In genomic region chr1:28565726-28566125, GRCh38 we compare ENCODE assay signal across 23 cellular contexts. TPM values are rescaled to one million over a fixed set of nuclear protein-coding genes. Genes with fewer than 3 reads are reported as not detected.
"Had no signal": no experiment of that assay in that cellular context is flagged by ENCODE, and none has a peak within 500 bp of the region (broad histone marks: within the 10 kb centered on the region; RNA-seq: fewer than 3 reads in every experiment).

No MANE protein-coding gene starts in this region.

- H3K4me3 Mint-ChIP-seq: memory B cell; naive thymus-derived CD4-positive, alpha-beta T cell; natural killer cell treated with Interleukin-12 subunit alpha and Interleukin-12 subunit beta and Interleukin-15 and Interleukin-18, amount 100 ng/mL, for 72 hours; stimulated activated memory B cell treated with anti-CD40 and anti-IgM and Interleukin-4, amounts not matched to agents 10 μg/mL and 1 μg/mL and 100 μg/mL, for 72 hours; stimulated activated naive CD8-positive, alpha-beta T cell treated with anti-CD3 and anti-CD28 coated beads, Interleukin-15, amount 100 ng/mL, for 72 hours had no signal

- H3K4me3 ChIP-seq: hepatocyte, left ventricle myocardium inferior, lung, mucosa of descending colon, ovary, sigmoid colon, spleen, transverse colon, upper lobe of right lung had no signal

- H3K27ac ChIP-seq: hepatocyte, left ventricle myocardium inferior, ovary, sigmoid colon, spleen, transverse colon, upper lobe of right lung had no signal

- H3K9me3 ChIP-seq: left ventricle myocardium inferior, mucosa of descending colon, ovary, sigmoid colon, spleen, transverse colon, upper lobe of right lung had no signal

- H3K27ac Mint-ChIP-seq: memory B cell; naive thymus-derived CD4-positive, alpha-beta T cell; progenitor cell of endocrine pancreas; stimulated activated memory B cell treated with anti-CD40 and anti-IgM and Interleukin-4, amounts not matched to agents 10 μg/mL and 1 μg/mL and 100 μg/mL, for 72 hours had no signal

- ATAC-seq: mucosa of descending colon; naive thymus-derived CD4-positive, alpha-beta T cell; natural killer cell treated with Interleukin-12 subunit alpha and Interleukin-12 subunit beta and Interleukin-15 and Interleukin-18, amount 100 ng/mL, for 72 hours; right cardiac atrium; stimulated activated memory B cell treated with anti-CD40 and anti-IgM and Interleukin-4, amounts not matched to agents 10 μg/mL and 1 μg/mL and 100 μg/mL, for 72 hours; stimulated activated naive CD8-positive, alpha-beta T cell treated with anti-CD3 and anti-CD28 coated beads, Interleukin-15, amount 100 ng/mL, for 72 hours had no signal

- H3K27me3 Mint-ChIP-seq: memory B cell; naive thymus-derived CD4-positive, alpha-beta T cell; natural killer cell treated with Interleukin-12 subunit alpha and Interleukin-12 subunit beta and Interleukin-15 and Interleukin-18, amount 100 ng/mL, for 72 hours; progenitor cell of endocrine pancreas; stimulated activated memory B cell treated with anti-CD40 and anti-IgM and Interleukin-4, amounts not matched to agents 10 μg/mL and 1 μg/mL and 100 μg/mL, for 72 hours; stimulated activated naive CD8-positive, alpha-beta T cell treated with anti-CD3 and anti-CD28 coated beads, Interleukin-15, amount 100 ng/mL, for 72 hours had no signal

- H3K27me3 ChIP-seq: hepatocyte, ovary, sigmoid colon, spleen, transverse colon, upper lobe of right lung had no signal

- DNase-seq: islet precursor cell; left ventricle myocardium inferior; midbrain; mucosa of descending colon; naive thymus-derived CD4-positive, alpha-beta T cell; ovary; retina; right cardiac atrium; sigmoid colon; small intestine; spleen; stimulated activated CD4-positive, alpha-beta T cell treated with anti-CD3 and anti-CD28 coated beads, Interleukin-4, amount 100 ng/mL, for 24 hours; stimulated activated naive CD4-positive, alpha-beta T cell treated with Interleukin-2 at 50 U/mL for 16 hours; stimulated activated naive CD8-positive, alpha-beta T cell treated with anti-CD3 and anti-CD28 coated beads, Interleukin-15, amount 100 ng/mL, for 72 hours; substantia nigra; transverse colon had no signal

- H3K4me1 ChIP-seq: left ventricle myocardium inferior, sigmoid colon, spleen, transverse colon, upper lobe of right lung had no signal

- H3K4me1 Mint-ChIP-seq: memory B cell; stimulated activated memory B cell treated with anti-CD40 and anti-IgM and Interleukin-4, amounts not matched to agents 10 μg/mL and 1 μg/mL and 100 μg/mL, for 72 hours; stimulated activated naive CD8-positive, alpha-beta T cell treated with anti-CD3 and anti-CD28 coated beads, Interleukin-15, amount 100 ng/mL, for 72 hours had no signal

- H3K9me3 Mint-ChIP-seq: memory B cell; naive thymus-derived CD4-positive, alpha-beta T cell; natural killer cell treated with Interleukin-12 subunit alpha and Interleukin-12 subunit beta and Interleukin-15 and Interleukin-18, amount 100 ng/mL, for 72 hours; stimulated activated memory B cell treated with anti-CD40 and anti-IgM and Interleukin-4, amounts not matched to agents 10 μg/mL and 1 μg/mL and 100 μg/mL, for 72 hours; stimulated activated naive CD8-positive, alpha-beta T cell treated with anti-CD3 and anti-CD28 coated beads, Interleukin-15, amount 100 ng/mL, for 72 hours had no signal

- H3K36me3 ChIP-seq: ovary had no signal

RNA-seq across cellular contexts. Expression of gene RAB42, which starts 26.3 kb away (rescaled TPM):
- total RNA-seq: natural killer cell treated with Interleukin-12 subunit alpha and Interleukin-12 subunit beta and Interleukin-15 and Interleukin-18, amount 100 ng/mL, for 72 hours had no signal
